ENCODE assay signal across 1 cellular context in the genomic region with DNA sequence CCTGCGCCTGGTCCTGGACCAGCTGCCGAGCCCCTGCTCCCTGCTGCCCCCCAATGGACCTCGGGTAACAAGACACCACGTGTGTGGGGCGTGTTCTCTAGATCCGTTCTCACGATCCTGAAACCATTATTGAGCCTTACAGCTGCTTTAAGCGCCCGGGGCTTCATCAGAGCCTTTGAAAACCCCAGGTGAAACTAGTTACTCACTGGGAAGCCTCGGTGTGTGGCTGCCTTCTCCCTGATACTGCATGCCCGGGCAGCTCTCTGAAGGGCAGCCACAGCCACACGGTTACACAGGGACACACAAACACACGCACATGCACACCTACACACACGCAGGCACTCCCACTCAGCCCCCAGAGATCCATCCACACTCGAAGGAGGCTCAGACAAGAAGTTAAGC.
TF ChIP-seq lines count a peak whose summit lies in the region.

No MANE protein-coding gene starts in this region.

TF ChIP-seq in H1, 55 proteins besides CTCF, POLR2A, EP300 and RAD21:
- TF ChIP-seq POU5F1 (IDR thresholded peaks at IDR 0.05; ENCODE audit: low read depth, low read length) (no peak), TEAD4 (IDR thresholded peaks at IDR 0.05; ENCODE audit: low read depth, low read length) (no peak), SIRT6 (IDR thresholded peaks at IDR 0.05; ENCODE audit: low read length) (no peak), SP4 (IDR thresholded peaks at IDR 0.05; ENCODE audit: low read length) (no peak), POLR2AphosphoS5 (IDR thresholded peaks at IDR 0.05; ENCODE audit: low read depth, low read length) (no peak), RXRA (IDR thresholded peaks at IDR 0.05; ENCODE audit: insufficient read depth, low read depth, low read length) (no peak), PHF8 (conservative IDR thresholded peaks at IDR 0.05; ENCODE audit: low read depth, low read length) (no peak), GABPA (IDR thresholded peaks at IDR 0.05; ENCODE audit: borderline replicate concordance, insufficient read depth, low read length) (no peak; the same call in 1 of the 2 replicates), RFX5 (IDR thresholded peaks at IDR 0.05; ENCODE audit: borderline replicate concordance, low read depth, low read length) (no peak), CBX5 (IDR thresholded peaks at IDR 0.05; ENCODE audit: low read depth, low read length) (no peak), EGR1 (IDR thresholded peaks at IDR 0.05; ENCODE audit: borderline replicate concordance, low read depth, low read length) (no peak), RBBP5 (IDR thresholded peaks at IDR 0.05; ENCODE audit: borderline replicate concordance, low read depth, low read length) (no peak), SAP30 (IDR thresholded peaks at IDR 0.05; ENCODE audit: insufficient read depth, insufficient replicate concordance, low read length) (no peak), FOSL1 (IDR thresholded peaks at IDR 0.05; ENCODE audit: insufficient read depth, low read depth, low read length) (no peak), TCF12 (IDR thresholded peaks at IDR 0.05; ENCODE audit: low read depth, low read length) (0 out of 2 replicates have a peak, but pooled peaks have one; percentile 69), CHD2 (IDR thresholded peaks at IDR 0.05; ENCODE audit: low read length) (no peak), KDM5A (IDR thresholded peaks at IDR 0.05; ENCODE audit: low read length) (no peak), ZNF274 (IDR thresholded peaks at IDR 0.05; ENCODE audit: borderline replicate concordance, extremely low read depth, low read length) (no peak), GTF2F1 (IDR thresholded peaks at IDR 0.05; ENCODE audit: borderline replicate concordance, low read depth, low read length) (no peak), SIN3A (conservative IDR thresholded peaks at IDR 0.05 in 1 of 2, IDR thresholded peaks at IDR 0.05 in 1 of 2; ENCODE audit: low read depth in 1 of 2, low read length in 2 of 2) (peak in 1 of 2 experiments; percentile 65; a peak in 1 of 4 replicates), E2F6 (IDR thresholded peaks at IDR 0.05) (peak; percentile 74), HDAC6 (IDR thresholded peaks at IDR 0.05; ENCODE audit: low read depth, low read length) (no peak), MAFK (IDR thresholded peaks at IDR 0.05; ENCODE audit: low read depth, low read length) (no peak), BRCA1 (IDR thresholded peaks at IDR 0.05; ENCODE audit: low read depth, low read length) (no peak), CHD1 (IDR thresholded peaks at IDR 0.05; ENCODE audit: low read depth, low read length) (no peak), CREB1 (IDR thresholded peaks at IDR 0.05) (peak; percentile 53), EZH2 (IDR thresholded peaks at IDR 0.05; ENCODE audit: low read depth, low read length, severe bottlenecking) (no peak), ATF3 (IDR thresholded peaks at IDR 0.05; ENCODE audit: insufficient read depth, low read depth, low read length) (peak; percentile 61), YY1 (IDR thresholded peaks at IDR 0.05; ENCODE audit: low read depth, low read length) (0 out of 2 replicates have a peak, but pooled peaks have one; percentile 33), KDM4A (IDR thresholded peaks at IDR 0.05; ENCODE audit: low read depth, low read length, severe bottlenecking) (no peak), CBX8 (IDR thresholded peaks at IDR 0.05; ENCODE audit: borderline replicate concordance, low read depth, low read length) (no peak), CEBPB (IDR thresholded peaks at IDR 0.05; ENCODE audit: low read depth, low read length) (no peak)
- TF ChIP-seq, protein P1, sequence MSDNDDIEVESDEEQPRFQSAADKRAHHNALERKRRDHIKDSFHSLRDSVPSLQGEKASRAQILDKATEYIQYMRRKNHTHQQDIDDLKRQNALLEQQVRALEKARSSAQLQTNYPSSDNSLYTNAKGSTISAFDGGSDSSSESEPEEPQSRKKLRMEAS (IDR thresholded peaks at IDR 0.05), result peak; percentile 96
- TF ChIP-seq, protein P2, sequence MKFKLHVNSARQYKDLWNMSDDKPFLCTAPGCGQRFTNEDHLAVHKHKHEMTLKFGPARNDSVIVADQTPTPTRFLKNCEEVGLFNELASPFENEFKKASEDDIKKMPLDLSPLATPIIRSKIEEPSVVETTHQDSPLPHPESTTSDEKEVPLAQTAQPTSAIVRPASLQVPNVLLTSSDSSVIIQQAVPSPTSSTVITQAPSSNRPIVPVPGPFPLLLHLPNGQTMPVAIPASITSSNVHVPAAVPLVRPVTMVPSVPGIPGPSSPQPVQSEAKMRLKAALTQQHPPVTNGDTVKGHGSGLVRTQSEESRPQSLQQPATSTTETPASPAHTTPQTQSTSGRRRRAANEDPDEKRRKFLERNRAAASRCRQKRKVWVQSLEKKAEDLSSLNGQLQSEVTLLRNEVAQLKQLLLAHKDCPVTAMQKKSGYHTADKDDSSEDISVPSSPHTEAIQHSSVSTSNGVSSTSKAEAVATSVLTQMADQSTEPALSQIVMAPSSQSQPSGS (IDR thresholded peaks at IDR 0.05; ENCODE audit: low read length), result 0 out of 2 replicates have a peak, but pooled peaks have one; percentile 49
- TF ChIP-seq, protein P3, sequence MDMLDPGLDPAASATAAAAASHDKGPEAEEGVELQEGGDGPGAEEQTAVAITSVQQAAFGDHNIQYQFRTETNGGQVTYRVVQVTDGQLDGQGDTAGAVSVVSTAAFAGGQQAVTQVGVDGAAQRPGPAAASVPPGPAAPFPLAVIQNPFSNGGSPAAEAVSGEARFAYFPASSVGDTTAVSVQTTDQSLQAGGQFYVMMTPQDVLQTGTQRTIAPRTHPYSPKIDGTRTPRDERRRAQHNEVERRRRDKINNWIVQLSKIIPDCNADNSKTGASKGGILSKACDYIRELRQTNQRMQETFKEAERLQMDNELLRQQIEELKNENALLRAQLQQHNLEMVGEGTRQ (IDR thresholded peaks at IDR 0.05; ENCODE audit: low read length), result no peak
